32 cellular contexts compared by ENCODE assay signal in genomic region chrX:133983243-133983973, GRCh38. TPM values are rescaled to one million over a fixed set of nuclear protein-coding genes. Genes with fewer than 3 reads are reported as not detected.
DNase-seq lines count a peak whose midpoint lies in the region; ATAC-seq, FAIRE-seq and TF ChIP-seq lines count a peak whose summit lies in the region.
"Had no signal": no experiment of that assay in that cellular context is flagged by ENCODE, and none has a peak within 500 bp of the region (broad histone marks: within the 10 kb centered on the region; RNA-seq: fewer than 3 reads in every experiment).

No MANE protein-coding gene starts in this region.

- peaks cover 75% of the 10 kb centered on the region for H3K4me1 Mint-ChIP-seq in nephron

- no peaks in the 10 kb centered on the region for H3K9me3 Mint-ChIP-seq in nephron
- H3K9me3 Mint-ChIP-seq: activated naive CD4-positive, alpha-beta T cell treated with anti-CD3 and anti-CD28 coated beads, Interleukin-2, amount 50 U/mL, for 24 hours; activated T-helper 2 cell treated with anti-CD3 and anti-CD28 coated beads, Interferon-gamma antibody, Interleukin-2, Interleukin-4, amounts not matched to agents 10 μg/mL and 5 μg/mL and 100 μg/mL, durations not matched to agents 14 hours and 24 hours and 36 hours had no signal

- H3K4me1 ChIP-seq in HepG2 (ENCODE audit: insufficient read depth, low read length), result peaks cover 10% of the 10 kb centered on the region
- H3K4me1 ChIP-seq in right lobe of liver, result no peaks in the 10 kb centered on the region
- peaks cover 11% of the 10 kb centered on the region for H3K4me1 ChIP-seq in hepatocyte (ENCODE audit: insufficient read depth)
- H3K4me1 ChIP-seq in mesendoderm (ENCODE audit: control insufficient read depth, low read depth, low read length), result no peaks in the 10 kb centered on the region
- peaks cover 13% of the 10 kb centered on the region for H3K4me1 ChIP-seq in suprapubic skin
- no peaks in the 10 kb centered on the region; a peak in 1 of 4 replicates for H3K4me1 ChIP-seq in SK-N-SH (ENCODE audit: control insufficient read depth in 1 of 2, insufficient read depth in 2 of 2, low read depth in 1 of 2, low read length in 1 of 2)
- H3K4me1 ChIP-seq: pancreas, Peyer's patch had no signal

- H3K23ac ChIP-seq in mesendoderm (ENCODE audit: low read length), result no peak overlapping the region

- H3K4me3 ChIP-seq in HepG2 (replicated peaks in 1 of 3; ENCODE audit: insufficient read depth in 1 of 3, low read depth in 2 of 3, low read length in 3 of 3) (peak overlapping the region; percentile 80 to 88 (median 86)), right lobe of liver (no peak overlapping the region), hepatocyte (peak overlapping the region; percentile 12), mesendoderm (ENCODE audit: low read length) (no peak overlapping the region), suprapubic skin (no peak overlapping the region), SK-N-SH (ENCODE audit: low read depth in 2 of 2, low read length in 1 of 2) (no peak overlapping the region)
- H3K4me3 ChIP-seq: gastrocnemius medialis, MG63, pancreas, Peyer's patch had no signal

- peaks cover 16% of the 10 kb centered on the region for H4K20me1 ChIP-seq in HepG2 (ENCODE audit: insufficient read depth, low read length)
- no peaks in the 10 kb centered on the region for H4K20me1 ChIP-seq in hepatocyte (ENCODE audit: insufficient read depth, poor library complexity, severe bottlenecking)
- no peaks in the 10 kb centered on the region for H4K20me1 ChIP-seq in SK-N-SH (ENCODE audit: insufficient read depth)

- ATAC-seq in HepG2 (no peak), right lobe of liver (no peak), SK-N-SH treated with all-trans-retinoic acid at 6 μM for 48 hours (no peak)
- ATAC-seq: gastrocnemius medialis, pancreas had no signal

- no peak overlapping the region for H2AK5ac ChIP-seq in mesendoderm (ENCODE audit: low read length)

- peak overlapping the region; percentile 85 for H3K27ac ChIP-seq in HepG2 (ENCODE audit: extremely low read length, insufficient read depth, low read length)
- no peak overlapping the region for H3K27ac ChIP-seq in right lobe of liver
- H3K27ac ChIP-seq in hepatocyte, result no peak overlapping the region
- no peak overlapping the region for H3K27ac ChIP-seq in mesendoderm (ENCODE audit: low read depth, low read length)
- no peak overlapping the region for H3K27ac ChIP-seq in suprapubic skin
- H3K27ac ChIP-seq in SK-N-SH (ENCODE audit: low read depth in 2 of 2, low read length in 1 of 2), result no peak overlapping the region
- H3K27ac ChIP-seq: gastrocnemius medialis, KMS-11, left ventricle myocardium inferior, pancreas, Peyer's patch, skin epidermis, WERI-Rb-1 had no signal

- no peak for DNase-seq in HepG2 (ENCODE audit: low spot score)
- DNase-seq in right lobe of liver, result no peak
- DNase-seq in hepatocyte (ENCODE audit: low spot score), result no peak
- no peak for DNase-seq in mesendoderm
- DNase-seq in suprapubic skin (ENCODE audit: low spot score in 2 of 2), result no peak
- no peak for DNase-seq in SK-N-SH
- DNase-seq: activated CD4-positive, alpha-beta T cell treated with anti-CD3 and anti-CD28 coated beads for 48 hours; activated CD8-positive, alpha-beta memory T cell treated with anti-CD3 and anti-CD28 coated beads for 24 hours; activated T-cell treated with anti-CD3 and anti-CD28 coated beads for 4 hours; gastrocnemius medialis; left ventricle myocardium inferior; MG63; midbrain; naive B cell; NCI-H1105; NCI-H187 treated with DMSO at 0.1 percent for 48 hours; NCI-H526 treated with DMSO at 0.1 percent for 48 hours; pancreas; Peyer's patch; SIG-M5; stimulated activated naive CD4-positive, alpha-beta T cell treated with Interleukin-2 at 50 U/mL for 16 hours; WERI-Rb-1 had no signal

- H3K56ac ChIP-seq in mesendoderm (ENCODE audit: low read length), result no peak overlapping the region

- H3K27me3 ChIP-seq in HepG2 (ENCODE audit: control insufficient read depth in 1 of 2, insufficient read depth in 2 of 2, low read length in 2 of 2) (no peaks in the 10 kb centered on the region; a peak in 1 of 5 replicates), right lobe of liver (peaks cover 0 to 9% of the 10 kb centered on the region in 2 donors), hepatocyte (no peaks in the 10 kb centered on the region), mesendoderm (ENCODE audit: insufficient read depth, low read length, poor library complexity) (no peaks in the 10 kb centered on the region), suprapubic skin (peaks cover 10% of the 10 kb centered on the region), SK-N-SH (ENCODE audit: insufficient read depth) (peaks cover 35% of the 10 kb centered on the region)
- H3K27me3 ChIP-seq: MG63, Peyer's patch had no signal

- peak overlapping the region; percentile 79 for H3K9ac ChIP-seq in HepG2 (ENCODE audit: insufficient read depth, low read depth, low read length)
- H3K9ac ChIP-seq in mesendoderm (ENCODE audit: low read length), result no peak overlapping the region
- H3K9ac ChIP-seq in SK-N-SH, result no peak overlapping the region
- H3K9ac ChIP-seq: KMS-11 had no signal

- H3K4ac ChIP-seq in mesendoderm (ENCODE audit: low read depth, low read length), result no peak overlapping the region

- no peak overlapping the region for H3K18ac ChIP-seq in mesendoderm (ENCODE audit: low read length)

- H3K9me2 ChIP-seq in hepatocyte (replicated peaks; ENCODE audit: insufficient read depth) (no peaks in the 10 kb centered on the region), SK-N-SH (no peaks in the 10 kb centered on the region)

- H3K9me3 ChIP-seq in HepG2 (ENCODE audit: low read length) (no peaks in the 10 kb centered on the region), right lobe of liver (no peaks in the 10 kb centered on the region), hepatocyte (ENCODE audit: low read depth) (no peaks in the 10 kb centered on the region), suprapubic skin (no peaks in the 10 kb centered on the region), SK-N-SH (no peaks in the 10 kb centered on the region)
- H3K9me3 ChIP-seq: gastrocnemius medialis, left ventricle myocardium inferior, MG63, pancreas, Peyer's patch had no signal

- H3K79me1 ChIP-seq in mesendoderm (ENCODE audit: low read length), result no peaks in the 10 kb centered on the region

- intact Hi-C loops in HepG2 (cut with micrococcal nuclease; ENCODE audit: unreplicated experiment) (no loop called here), right lobe of liver (cut with DNase I) (no loop called here)

- no peak overlapping the region for H4K5ac ChIP-seq in mesendoderm (ENCODE audit: low read length)

- TF ChIP-seq POLR2A in HepG2 (IDR thresholded peaks at IDR 0.05; ENCODE audit: insufficient read depth in 1 of 2, low read depth in 2 of 2, low read length in 2 of 2), result peak in 1 of 2 experiments; percentile 39; a peak in 1 of 4 replicates
- no peak for TF ChIP-seq POLR2A in right lobe of liver (IDR thresholded peaks at IDR 0.05)
- no peak for TF ChIP-seq POLR2A in suprapubic skin (IDR thresholded peaks at IDR 0.05)

- POLR2A ChIA-PET in HepG2 (lab: Yijun Ruan, JAX), result interaction anchor here (0.7 to 2.9 kb wide), 5 partner anchors 10 to 43 kb away, joined by 3 to 28 read pairs (median 4); no protein-coding TSS in a partner anchor
- POLR2A ChIA-PET in SK-N-SH (lab: Yijun Ruan, JAX), result no interaction called here

- H3K36me3 Mint-ChIP-seq in nephron (ENCODE audit: low read depth), result no peaks in the 10 kb centered on the region
- H3K36me3 Mint-ChIP-seq: activated naive CD4-positive, alpha-beta T cell treated with anti-CD3 and anti-CD28 coated beads, Interleukin-2, amount 50 U/mL, for 24 hours; CD14-positive monocyte; naive B cell had no signal

- no peaks in the 10 kb centered on the region for H3F3A ChIP-seq in SK-N-SH (replicated peaks; ENCODE audit: insufficient read depth)

- H2BK120ac ChIP-seq in mesendoderm (ENCODE audit: low read depth, low read length), result no peak overlapping the region

- FAIRE-seq in HepG2 (lab: Jason Lieb, UNC), result peak; percentile 51
- FAIRE-seq: islet of Langerhans, pancreas, urothelium cell line had no signal

- peaks cover 84% of the 10 kb centered on the region for H3K79me2 ChIP-seq in HepG2 (ENCODE audit: insufficient read depth, low read length)
- peaks cover 39% of the 10 kb centered on the region for H3K79me2 ChIP-seq in hepatocyte
- no peaks in the 10 kb centered on the region for H3K79me2 ChIP-seq in mesendoderm (ENCODE audit: control insufficient read depth, insufficient read depth, low read length)
- H3K79me2 ChIP-seq in SK-N-SH (ENCODE audit: insufficient read depth), result no peaks in the 10 kb centered on the region

- H2AFZ ChIP-seq in HepG2 (ENCODE audit: low read length) (no peak overlapping the region), hepatocyte (no peak overlapping the region), SK-N-SH (ENCODE audit: low read depth) (no peak overlapping the region)

- H3K4me3 Mint-ChIP-seq in nephron, result peak overlapping the region; percentile 88 to 95 (median 95)

- no peak overlapping the region for H2BK5ac ChIP-seq in mesendoderm (ENCODE audit: low read length)

- no peak overlapping the region for H4K8ac ChIP-seq in mesendoderm (ENCODE audit: low read depth, low read length)

- peak overlapping the region; percentile 80 for H3K4me2 ChIP-seq in HepG2 (ENCODE audit: low read depth, low read length)
- peak overlapping the region; percentile 85 for H3K4me2 ChIP-seq in hepatocyte
- no peak overlapping the region for H3K4me2 ChIP-seq in mesendoderm (ENCODE audit: low read length)
- no peak overlapping the region for H3K4me2 ChIP-seq in SK-N-SH
- H3K4me2 ChIP-seq: KMS-11 had no signal

- 0% methylated on average over 4 of the region's 9 CpGs for WGBS in HepG2 (ENCODE audit: low lambda C conversion rate)
- WGBS in right lobe of liver (ENCODE audit: insufficient coverage, low coverage, low lambda C conversion rate, missing lambda C conversion rate), result 36% methylated on average over 8 of the region's 9 CpGs
- 38% methylated on average over 9 of the region's 9 CpGs for WGBS in hepatocyte (ENCODE audit: low lambda C conversion rate, missing lambda C conversion rate)
- no CpG with 5 or more reads among the region's 9 CpGs for WGBS in mesendoderm (ENCODE audit: extremely low coverage, insufficient coverage, low lambda C conversion rate)
- WGBS in suprapubic skin, result 56% methylated on average over 9 of the region's 9 CpGs
- 45% methylated on average over 9 of the region's 9 CpGs for WGBS in SK-N-SH (ENCODE audit: low lambda C conversion rate)

- TF ChIP-seq RAD21 in HepG2 (CRISPR knock-in tag; IDR thresholded peaks at IDR 0.05) (no peak), SK-N-SH (IDR thresholded peaks at IDR 0.05; ENCODE audit: low read length) (no peak)

- H2BK15ac ChIP-seq in mesendoderm (replicated peaks; ENCODE audit: low read depth), result no peak overlapping the region

- TSS peak; percentile 20 for BruUV-seq in HepG2 (replicated peaks; lab: Mats Ljungman, UMichigan)

- H3K27ac Mint-ChIP-seq in nephron, result peak overlapping the region; percentile 77 to 83 (median 79)
- H3K27ac Mint-ChIP-seq: activated naive CD4-positive, alpha-beta T cell treated with anti-CD3 and anti-CD28 coated beads, Interleukin-2, amount 50 U/mL, for 24 hours; activated T-helper 2 cell treated with anti-CD3 and anti-CD28 coated beads, Interferon-gamma antibody, Interleukin-2, Interleukin-4, amounts not matched to agents 10 μg/mL and 5 μg/mL and 100 μg/mL, durations not matched to agents 14 hours and 24 hours and 36 hours; CD14-positive monocyte had no signal

- peaks cover 3% of the 10 kb centered on the region for H3K27me3 Mint-ChIP-seq in nephron (ENCODE audit: low read depth)

- CTCF ChIA-PET in HepG2 (lab: Yijun Ruan, JAX; ENCODE audit: low intra/inter-chr PET ratio, low total read pairs), result no interaction called here
- CTCF ChIA-PET in SK-N-SH (lab: Yijun Ruan, JAX), result interaction anchor here (1.0 kb wide), 1 partner anchor 12 kb away, joined by 3 read pairs; no protein-coding TSS in a partner anchor

- TF ChIP-seq CTCF in HepG2 (CRISPR knock-in tag; IDR thresholded peaks at IDR 0.05), result no peak
- no peak for TF ChIP-seq CTCF in right lobe of liver (IDR thresholded peaks at IDR 0.05)
- no peak for TF ChIP-seq CTCF in hepatocyte (IDR thresholded peaks at IDR 0.05; ENCODE audit: poor library complexity)
- TF ChIP-seq CTCF in nephron (IDR thresholded peaks at IDR 0.05; ENCODE audit: unreplicated experiment in 3 of 3), result no peak
- no peak for TF ChIP-seq CTCF in suprapubic skin (IDR thresholded peaks at IDR 0.05)
- no peak for TF ChIP-seq CTCF in SK-N-SH (IDR thresholded peaks at IDR 0.05)

- in situ Hi-C loops in HepG2 (cut with HindIII; ENCODE audit: extremely low pct_ligation_motif_present, low pct_unique_long_range_greater_than_20kb), result loop anchor here (5.0 kb wide), 1 partner anchor 39 kb away; no protein-coding TSS in a partner anchor

- H3K36me3 ChIP-seq in HepG2 (replicated peaks in 1 of 2; ENCODE audit: control insufficient read depth in 1 of 2, insufficient read depth in 2 of 2, low read length in 2 of 2) (peaks cover 1 to 28% of the 10 kb centered on the region in 2 experiments), right lobe of liver (no peaks in the 10 kb centered on the region), hepatocyte (replicated peaks; ENCODE audit: insufficient read depth, low read depth) (no peaks in the 10 kb centered on the region), mesendoderm (ENCODE audit: control insufficient read depth, insufficient read depth, low read length) (no peaks in the 10 kb centered on the region), suprapubic skin (no peaks in the 10 kb centered on the region), SK-N-SH (replicated peaks in 1 of 2; ENCODE audit: control insufficient read depth in 1 of 2, insufficient read depth in 2 of 2, low read length in 1 of 2) (no peaks in the 10 kb centered on the region)
- H3K36me3 ChIP-seq: gastrocnemius medialis, left ventricle myocardium inferior, MG63, pancreas, Peyer's patch, WERI-Rb-1 had no signal

- TF ChIP-seq EP300 in HepG2 (IDR thresholded peaks at IDR 0.05; ENCODE audit: low read depth in 2 of 2, low read length in 2 of 2) (no peak), HepG2 (CRISPR knock-in tag; IDR thresholded peaks at IDR 0.05; ENCODE audit: borderline replicate concordance) (no peak), suprapubic skin (IDR thresholded peaks at IDR 0.05) (no peak), SK-N-SH (IDR thresholded peaks at IDR 0.05; ENCODE audit: borderline replicate concordance in 1 of 2, low read depth in 1 of 2, low read length in 1 of 2) (no peak)

RNA-seq across cellular contexts. Expression of gene GPC3, which starts 2.0 kb away (rescaled TPM):
- total RNA-seq in HepG2 (2016; rRNA removed; fragmentation: Illumina TruSeq; extraction: Trizol) (805 and 1,799 TPM in 2 replicates), right lobe of liver (1 to 10 TPM in 4 of 6 experiments, under 1 TPM in 2; 0.31 to 6.8 (median 1.8) TPM), hepatocyte (860 and 874 TPM in 2 replicates), suprapubic skin (10 to 100 TPM in 2 of 4 donors, 1 to 10 TPM in 2; 4.9 to 10.9 (median 9.2) TPM)
- total RNA-seq in HepG2 (2016; cell fraction: cytosol; rRNA removed; fragmentation: Illumina TruSeq; extraction: Trizol; ENCODE audit: low read depth), result 284 and 320 TPM in 2 replicates
- total RNA-seq in HepG2 (2016; cell fraction: insoluble cytoplasmic fraction; rRNA removed; fragmentation: Illumina TruSeq; extraction: Trizol), result 792 and 1,776 TPM in 2 replicates
- total RNA-seq in HepG2 (2016; cell fraction: membrane; rRNA removed; fragmentation: Illumina TruSeq; extraction: Trizol), result 290 and 301 TPM in 2 replicates
- 1,828 and 2,106 TPM in 2 replicates for total RNA-seq in HepG2 (2016; cell fraction: nucleus; rRNA removed; fragmentation: Illumina TruSeq; extraction: Trizol)
- polyA plus RNA-seq in HepG2 (2011; rRNA removed) (3,263 and 3,554 TPM in 2 replicates), hepatocyte (618 and 789 TPM in 2 replicates), SK-N-SH (2012; rRNA removed) (0.86 and 1.4 TPM in 2 replicates)
- 2,062 and 3,587 TPM in 2 replicates for polyA plus RNA-seq in HepG2 (2011; cell fraction: cytosol; rRNA removed)
- polyA plus RNA-seq in HepG2 (2011; cell fraction: nucleus; rRNA removed), result 820 and 1,167 TPM in 2 replicates
- polyA plus RNA-seq in HepG2 (2012), result 3,341 and 3,897 TPM in 2 replicates
- polyA plus RNA-seq in HepG2 (2016; cell fraction: cytosol; fragmentation: Illumina TruSeq; extraction: Trizol; ENCODE audit: low read depth), result 118 and 136 TPM in 2 replicates
- polyA plus RNA-seq in HepG2 (2016; cell fraction: insoluble cytoplasmic fraction; fragmentation: Illumina TruSeq; extraction: Trizol; ENCODE audit: low read depth), result 843 and 853 TPM in 2 replicates
- 164 and 169 TPM in 2 replicates for polyA plus RNA-seq in HepG2 (2016; cell fraction: membrane; fragmentation: Illumina TruSeq; extraction: Trizol; ENCODE audit: low read depth)
- polyA plus RNA-seq in HepG2 (2016; cell fraction: nucleus; fragmentation: Illumina TruSeq; extraction: Trizol; ENCODE audit: insufficient read depth, low read depth), result 1,823 and 1,891 TPM in 2 replicates
- 0.72 and 1,012 TPM in 2 replicates for polyA minus RNA-seq in HepG2 (2011; rRNA and poly(A)+ RNA removed; ENCODE audit: low replicate concordance)
- polyA minus RNA-seq in HepG2 (2011; cell fraction: cytosol; rRNA and poly(A)+ RNA removed), result 1,199 and 1,788 TPM in 2 replicates
- 1,194 and 1,668 TPM in 2 replicates for polyA minus RNA-seq in HepG2 (2011; cell fraction: nucleus; rRNA and poly(A)+ RNA removed)
- polyA plus RNA-seq in mesendoderm (2013, experiment 1 of 2), result 16.0 TPM
- 15.7 TPM for polyA plus RNA-seq in mesendoderm (2013, experiment 2 of 2)
- polyA plus RNA-seq in SK-N-SH (2012; cell fraction: cytosol; rRNA removed), result 1.3 and 1.7 TPM in 2 replicates
- 0.45 and 0.58 TPM in 2 replicates for polyA plus RNA-seq in SK-N-SH (2012; cell fraction: nucleus; rRNA removed)
- total RNA-seq: A172 had no signal
- polyA plus RNA-seq: CD14-positive monocyte had no signal

Comparison
In these comparisons a context has a peak if more than half of its experiments do, and no peak if none do; other contexts are left out.
1. H3K4me3 ChIP-seq: peak in HepG2 (3 of 3) and hepatocyte (single experiment); none in right lobe of liver (0 of 3), mesendoderm (single experiment), suprapubic skin (single experiment) and SK-N-SH (0 of 2).
2. RNA of gene GPC3, which starts 2.0 kb away (total RNA-seq): 284 to 2,106 TPM in HepG2 and 860 to 874 TPM in hepatocyte; 4.9 to 10.9 TPM in suprapubic skin and 0.31 to 6.8 TPM in right lobe of liver; every median in the first group is over 10 times any median in the second.
3. H3K4me2 ChIP-seq: peak in HepG2 (single experiment) and hepatocyte (single experiment); none in mesendoderm (single experiment) and SK-N-SH (single experiment).
4. Of the 25 proteins assayed by ChIP-seq in both HepG2 and SK-N-SH: peak only in HepG2: NFIC; only in SK-N-SH: none; in both: none; in neither: 24.